ENCODE assay signal across 10 cellular contexts in genomic region chr1:112359961-112360767, GRCh38. TPM values are rescaled to one million over a fixed set of nuclear protein-coding genes. Genes with fewer than 3 reads are reported as not detected.
A peak's percentile ranks its signal among the peaks of the same experiment; 100 is the strongest.
DNase-seq lines count a peak whose midpoint lies in the region; ATAC-seq and TF ChIP-seq lines count a peak whose summit lies in the region.
"Had no signal": no experiment of that assay in that cellular context is flagged by ENCODE, and none has a peak within 500 bp of the region (broad histone marks: within the 10 kb centered on the region; RNA-seq: fewer than 3 reads in every experiment).

No MANE protein-coding gene starts in this region.

- H3K9me3 Mint-ChIP-seq in osteocyte (ENCODE audit: unreplicated experiment) (no peaks in the 10 kb centered on the region), immature natural killer cell (no peaks in the 10 kb centered on the region)

- no peaks in the 10 kb centered on the region for H3K36me3 ChIP-seq in adrenal gland (replicated peaks in 1 of 2)
- H3K36me3 ChIP-seq in heart right ventricle: no peaks in the 10 kb centered on the region
- H3K36me3 ChIP-seq: BLaER1 had no signal

- peak in 1 of 6 experiments; percentile 30 for TF ChIP-seq CTCF in adrenal gland (IDR thresholded peaks at IDR 0.05)
- TF ChIP-seq CTCF in heart right ventricle (IDR thresholded peaks at IDR 0.05): no peak
- TF ChIP-seq CTCF in osteocyte (IDR thresholded peaks at IDR 0.05): no peak

- H3K27ac ChIP-seq in adrenal gland: peak overlapping the region in 4 of 5 donors; percentile 6 to 95 (median 82)
- H3K27ac ChIP-seq in heart right ventricle: peak overlapping the region; percentile 19 to 88 (median 76)
- H3K27ac ChIP-seq: BLaER1 had no signal

- ATAC-seq in heart right ventricle (peak in 7 of 8 donors; percentile 54 to 86 (median 63)), GM21786 (IDR thresholded peaks at IDR 0.05; ENCODE audit: unreplicated experiment) (no peak), GM21529 (IDR thresholded peaks at IDR 0.05; ENCODE audit: unreplicated experiment) (no peak)

- H3K4me3 ChIP-seq in adrenal gland: peak overlapping the region in 1 of 4 donors; percentile 39
- peak overlapping the region in 8 of 10 donors; percentile 14 to 42 (median 36) for H3K4me3 ChIP-seq in heart right ventricle
- H3K4me3 ChIP-seq: BLaER1 had no signal

- WGBS in adrenal gland, 4 donors: 56 to 65% (median 58%) methylated on average over 11 of the region's 11 CpGs
- 41 to 53% methylated on average over 11 of the region's 11 CpGs for WGBS in heart right ventricle, 2 donors

- H3K4me3 Mint-ChIP-seq in osteocyte (ENCODE audit: unreplicated experiment) (peak overlapping the region; percentile 22), immature natural killer cell (no peak overlapping the region)

- DNase-seq in AG08396 (ENCODE audit: low spot score): peak; percentile 80
- DNase-seq in adrenal gland: peak in 6 of 7 donors; percentile 47 to 80 (median 58)
- peak; percentile 23 to 27 for DNase-seq in heart right ventricle
- no peak for DNase-seq in osteocyte (ENCODE audit: extremely low spot score, unreplicated experiment)
- DNase-seq in immature natural killer cell: no peak
- no peak for DNase-seq in activated CD4-positive, alpha-beta T cell treated with anti-CD3 and anti-CD28 coated beads for 4 hours
- DNase-seq: activated T-cell treated with anti-CD3 and anti-CD28 coated beads, Interleukin-2, amount 50 U/mL, for 48 hours had no signal

- intact Hi-C loops in adrenal gland (cut with DNase I): no loop called here
- intact Hi-C loops in heart right ventricle (cut with DNase I): loop anchor here in 1 of 10 donors (10.0 kb wide), 1 partner anchor 885 kb away; the partner anchor contains the start of gene C1orf162

- H3K4me1 ChIP-seq in adrenal gland (replicated peaks in 1 of 2) (peaks cover 0 to 9% of the 10 kb centered on the region in 2 donors), heart right ventricle (peaks cover 4 to 36% (median 20%) of the 10 kb centered on the region in 9 donors)

- no peaks in the 10 kb centered on the region for H3K9me3 ChIP-seq in adrenal gland (replicated peaks in 1 of 3)
- no peaks in the 10 kb centered on the region for H3K9me3 ChIP-seq in heart right ventricle
- H3K9me3 ChIP-seq: BLaER1 had no signal

- H3K36me3 Mint-ChIP-seq in osteocyte (ENCODE audit: unreplicated experiment) (no peaks in the 10 kb centered on the region), immature natural killer cell (no peaks in the 10 kb centered on the region)

- no peak for TF ChIP-seq POLR2A in adrenal gland (IDR thresholded peaks at IDR 0.05)

- H3K27ac Mint-ChIP-seq in osteocyte (ENCODE audit: unreplicated experiment) (peak overlapping the region; percentile 20), immature natural killer cell (no peak overlapping the region)

- H3K4me1 Mint-ChIP-seq in osteocyte (ENCODE audit: unreplicated experiment) (peaks cover 11% of the 10 kb centered on the region), immature natural killer cell (no peaks in the 10 kb centered on the region)

- peaks cover 57% of the 10 kb centered on the region for H3K27me3 Mint-ChIP-seq in osteocyte (ENCODE audit: unreplicated experiment)
- peaks cover 3 to 18% (median 8%) of the 10 kb centered on the region in 3 donors for H3K27me3 Mint-ChIP-seq in immature natural killer cell (ENCODE audit: low read depth in 3 of 3)

- no peaks in the 10 kb centered on the region for H3K27me3 ChIP-seq in adrenal gland
- no peaks in the 10 kb centered on the region for H3K27me3 ChIP-seq in heart right ventricle
- H3K27me3 ChIP-seq: BLaER1 had no signal

RNA-seq across cellular contexts. Expression of gene CTTNBP2NL, which starts 35.9 kb away (rescaled TPM):
- total RNA-seq in adrenal gland (10 to 100 TPM in 5 of 8 donors, 1 to 10 TPM in 3; 5.5 to 22.0 (median 16.8) TPM), heart right ventricle (10 to 100 TPM; 12.1 to 20.6 (median 17.5) TPM), osteocyte (50.6 and 54.2 TPM in 2 replicates)
- polyA plus RNA-seq in adrenal gland (10 to 100 TPM in 1 of 3 donors, 1 to 10 TPM in 2; 2.5 to 11.3 (median 6.3) TPM), heart right ventricle (1 to 10 TPM; 3.9 to 6.7 TPM), immature natural killer cell (under 1 TPM in 1 of 3 donors, not detected in 2; 0.03 TPM)

Comparison
In these comparisons a context has a peak if more than half of its experiments do, and no peak if none do; other contexts are left out.
1. DNase-seq: peak in AG08396 (single experiment), adrenal gland (6 of 7) and heart right ventricle (2 of 2); none in osteocyte (single experiment), immature natural killer cell (0 of 3) and activated CD4-positive, alpha-beta T cell treated with anti-CD3 and anti-CD28 coated beads for 4 hours (0 of 2).
2. ATAC-seq: peak in heart right ventricle (7 of 8); none in GM21786 (single experiment) and GM21529 (single experiment).